ENCODE assay signal across 14 cellular contexts in the genomic region with DNA sequence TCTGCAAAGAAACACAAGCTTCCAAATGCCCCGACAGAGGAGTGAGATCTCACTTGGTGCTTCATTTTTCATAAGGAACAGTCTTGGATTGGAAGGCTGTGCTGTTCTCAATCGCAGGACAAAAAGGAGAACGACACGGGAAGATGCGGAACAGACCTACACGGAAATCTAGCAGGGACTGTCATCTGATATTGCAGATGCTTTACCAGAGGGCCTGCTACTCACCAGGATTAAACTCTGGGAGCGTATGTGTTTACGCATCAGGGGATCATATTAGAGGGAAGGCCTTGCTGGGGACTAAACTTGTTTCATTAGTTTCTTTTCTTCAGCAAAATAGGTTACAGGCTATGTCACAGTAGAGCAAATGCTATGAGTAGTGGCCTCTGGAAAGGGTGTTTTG.
DNase-seq lines count a peak whose midpoint lies in the region; TF ChIP-seq lines count a peak whose summit lies in the region.
"Had no signal": no experiment of that assay in that cellular context is flagged by ENCODE, and none has a peak within 500 bp of the region (broad histone marks: within the 10 kb centered on the region; RNA-seq: fewer than 3 reads in every experiment).

No MANE protein-coding gene starts in this region.

- no peak for TF ChIP-seq POLR2A in Peyer's patch (IDR thresholded peaks at IDR 0.05)

- peak overlapping the region; percentile 1 for H3K27ac Mint-ChIP-seq in glutamatergic neuron (ENCODE audit: unreplicated experiment)
- H3K27ac Mint-ChIP-seq: CD14-positive monocyte; CD8-positive, alpha-beta T cell had no signal

- peak overlapping the region; percentile 32 for H3K4me3 Mint-ChIP-seq in glutamatergic neuron (ENCODE audit: unreplicated experiment)
- H3K4me3 Mint-ChIP-seq: CD14-positive monocyte; CD8-positive, alpha-beta T cell had no signal

- H3K4me3 ChIP-seq in foreskin fibroblast (ENCODE audit: low read depth in 1 of 2, low read length in 2 of 2) (no peak overlapping the region), Peyer's patch (no peak overlapping the region)
- H3K4me3 ChIP-seq: HAP-1 had no signal

- TF ChIP-seq CTCF in glutamatergic neuron (IDR thresholded peaks at IDR 0.05; ENCODE audit: partially characterized antibody, unreplicated experiment) (no peak), foreskin fibroblast (IDR thresholded peaks at IDR 0.05; ENCODE audit: low read depth, low read length) (no peak), Peyer's patch (IDR thresholded peaks at IDR 0.05) (no peak)

- no peaks in the 10 kb centered on the region for H3K36me3 Mint-ChIP-seq in glutamatergic neuron (ENCODE audit: unreplicated experiment)
- H3K36me3 Mint-ChIP-seq: CD14-positive monocyte; CD8-positive, alpha-beta T cell had no signal

- no peaks in the 10 kb centered on the region for H3K9me3 Mint-ChIP-seq in glutamatergic neuron (ENCODE audit: unreplicated experiment)
- H3K9me3 Mint-ChIP-seq: CD8-positive, alpha-beta T cell had no signal

- H3K27ac ChIP-seq in Peyer's patch, result no peak overlapping the region
- H3K27ac ChIP-seq: 22Rv1 had no signal

- H3K9me3 ChIP-seq in Peyer's patch, result no peaks in the 10 kb centered on the region
- H3K9me3 ChIP-seq: HAP-1 had no signal

- no peaks in the 10 kb centered on the region for H3K27me3 ChIP-seq in Peyer's patch

- peaks cover 17% of the 10 kb centered on the region for H3K4me1 Mint-ChIP-seq in glutamatergic neuron (ENCODE audit: low read depth, unreplicated experiment)

- no peaks in the 10 kb centered on the region for H3K36me3 ChIP-seq in Peyer's patch
- H3K36me3 ChIP-seq: HAP-1 had no signal

- DNase-seq in NCI-H2171 treated with DMSO at 0.1 percent for 48 hours (lab: John Stamatoyannopoulos, UW) (peak; percentile 53), NCI-H2171 (lab: John Stamatoyannopoulos, UW) (no peak), NCI-H82 (lab: John Stamatoyannopoulos, UW) (peak; percentile 64), glutamatergic neuron (no peak), foreskin fibroblast (no peak), Peyer's patch (no peak), RKO (ENCODE audit: low spot score) (no peak)
- DNase-seq: CD8-positive, alpha-beta T cell; COR-L47; DMS53; GF-D8 had no signal

- H3K27me3 Mint-ChIP-seq in glutamatergic neuron (ENCODE audit: unreplicated experiment), result no peaks in the 10 kb centered on the region

- no peaks in the 10 kb centered on the region for H3K4me1 ChIP-seq in Peyer's patch
- H3K4me1 ChIP-seq: HAP-1 had no signal

Comparison
In these comparisons a context has a peak if more than half of its experiments do, and no peak if none do; other contexts are left out.
1. DNase-seq: peak in NCI-H2171 treated with DMSO at 0.1 percent for 48 hours (single experiment) and NCI-H82 (single experiment); none in NCI-H2171 (single experiment), glutamatergic neuron (single experiment), foreskin fibroblast (0 of 2), Peyer's patch (0 of 3) and RKO (single experiment).